In genomic region chr2:120654383-120655134, GRCh38 we compare ENCODE assay signal across 1 cellular context.
TF ChIP-seq lines count a peak whose summit lies in the region.

No MANE protein-coding gene starts in this region.

TF ChIP-seq in HepG2, 621 proteins besides CTCF, POLR2A, EP300 and RAD21 (continued from another document):
- TF ChIP-seq, protein P1, sequence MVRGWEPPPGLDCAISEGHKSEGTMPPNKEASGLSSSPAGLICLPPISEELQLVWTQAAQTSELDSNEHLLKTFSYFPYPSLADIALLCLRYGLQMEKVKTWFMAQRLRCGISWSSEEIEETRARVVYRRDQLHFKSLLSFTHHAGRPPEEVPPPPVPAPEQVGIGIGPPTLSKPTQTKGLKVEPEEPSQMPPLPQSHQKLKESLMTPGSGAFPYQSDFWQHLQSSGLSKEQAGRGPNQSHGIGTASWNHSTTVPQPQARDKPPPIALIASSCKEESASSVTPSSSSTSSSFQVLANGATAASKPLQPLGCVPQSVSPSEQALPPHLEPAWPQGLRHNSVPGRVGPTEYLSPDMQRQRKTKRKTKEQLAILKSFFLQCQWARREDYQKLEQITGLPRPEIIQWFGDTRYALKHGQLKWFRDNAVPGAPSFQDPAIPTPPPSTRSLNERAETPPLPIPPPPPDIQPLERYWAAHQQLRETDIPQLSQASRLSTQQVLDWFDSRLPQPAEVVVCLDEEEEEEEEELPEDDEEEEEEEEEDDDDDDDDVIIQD (CRISPR knock-in tag; IDR thresholded peaks at IDR 0.05; ENCODE audit: low read depth), result no peak
- TF ChIP-seq, protein P2, sequence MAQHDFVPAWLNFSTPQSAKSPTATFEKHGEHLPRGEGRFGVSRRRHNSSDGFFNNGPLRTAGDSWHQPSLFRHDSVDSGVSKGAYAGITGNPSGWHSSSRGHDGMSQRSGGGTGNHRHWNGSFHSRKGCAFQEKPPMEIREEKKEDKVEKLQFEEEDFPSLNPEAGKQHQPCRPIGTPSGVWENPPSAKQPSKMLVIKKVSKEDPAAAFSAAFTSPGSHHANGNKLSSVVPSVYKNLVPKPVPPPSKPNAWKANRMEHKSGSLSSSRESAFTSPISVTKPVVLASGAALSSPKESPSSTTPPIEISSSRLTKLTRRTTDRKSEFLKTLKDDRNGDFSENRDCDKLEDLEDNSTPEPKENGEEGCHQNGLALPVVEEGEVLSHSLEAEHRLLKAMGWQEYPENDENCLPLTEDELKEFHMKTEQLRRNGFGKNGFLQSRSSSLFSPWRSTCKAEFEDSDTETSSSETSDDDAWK (CRISPR knock-in tag; IDR thresholded peaks at IDR 0.05), result no peak
